In genomic region chr15:101684384-101684783, GRCh38 we compare ENCODE assay signal across 14 cellular contexts. TPM values are rescaled to one million over a fixed set of nuclear protein-coding genes. Genes with fewer than 3 reads are reported as not detected.
DNase-seq lines count a peak whose midpoint lies in the region; ATAC-seq and TF ChIP-seq lines count a peak whose summit lies in the region.
"Had no signal": no experiment of that assay in that cellular context is flagged by ENCODE, and none has a peak within 500 bp of the region (broad histone marks: within the 10 kb centered on the region; RNA-seq: fewer than 3 reads in every experiment).

No MANE protein-coding gene starts in this region.

- no peak overlapping the region for H3K4me3 Mint-ChIP-seq in activated CD4-positive, alpha-beta T cell treated with anti-CD3 and anti-CD28 coated beads for 36 hours
- no peak overlapping the region for H3K4me3 Mint-ChIP-seq in activated CD4-positive, alpha-beta T cell treated with anti-CD3 and anti-CD28 coated beads, Interleukin-2, amount 10 ng/mL, durations not matched to agents 24 days and 14 days
- H3K4me3 Mint-ChIP-seq: activated naive CD8-positive, alpha-beta T cell treated with anti-CD3 and anti-CD28 coated beads, Interleukin-2, amount 10 ng/mL, durations not matched to agents 7 days and 5 days had no signal

- peaks cover 40% of the 10 kb centered on the region for H3K36me3 Mint-ChIP-seq in activated CD4-positive, alpha-beta T cell treated with anti-CD3 and anti-CD28 coated beads for 36 hours (ENCODE audit: low read depth)
- H3K36me3 Mint-ChIP-seq in activated CD4-positive, alpha-beta T cell treated with anti-CD3 and anti-CD28 coated beads, Interleukin-2, amount 10 ng/mL, durations not matched to agents 24 days and 14 days (ENCODE audit: low read depth) = peaks cover 60% of the 10 kb centered on the region

- no peak for TF ChIP-seq CTCF in osteoblast (IDR thresholded peaks at IDR 0.05; ENCODE audit: extremely low read depth, low read depth, low read length)

- CTCF ChIA-PET in activated CD4-positive, alpha-beta T cell treated with anti-CD3 and anti-CD28 coated beads for 36 hours (lab: Charles Lee) = no interaction called here

- intact Hi-C loops in activated CD4-positive, alpha-beta T cell treated with anti-CD3 and anti-CD28 coated beads for 36 hours (cut with DNase I, micrococcal nuclease) = no loop called here
- intact Hi-C loops in activated CD4-positive, alpha-beta T cell treated with anti-CD3 and anti-CD28 coated beads, Interleukin-2, amount 10 ng/mL, durations not matched to agents 24 days and 14 days (cut with micrococcal nuclease) = no loop called here

- peaks cover 4% of the 10 kb centered on the region for H3K4me1 ChIP-seq in osteoblast (ENCODE audit: insufficient read depth, low read length)

- no peak for DNase-seq in activated CD4-positive, alpha-beta T cell treated with anti-CD3 and anti-CD28 coated beads for 36 hours
- DNase-seq in activated CD4-positive, alpha-beta T cell treated with anti-CD3 and anti-CD28 coated beads, Interleukin-2, amount 10 ng/mL, durations not matched to agents 24 days and 14 days = no peak
- DNase-seq in RPMI7951 (ENCODE audit: low read depth) = peak; percentile 67
- DNase-seq in fibroblast of peridontal ligament (ENCODE audit: extremely low read depth) = peak; percentile 51
- peak; percentile 30 for DNase-seq in osteoblast (ENCODE audit: insufficient read length, low spot score, missing footprints)
- DNase-seq in stimulated activated CD8-positive, alpha-beta memory T cell treated with anti-CD3 and anti-CD28 coated beads, Interleukin-4, amount 100 ng/mL, for 48 hours = no peak
- DNase-seq: 8988T; activated CD4-positive, alpha-beta T cell treated with anti-CD3 and anti-CD28 coated beads, Interleukin-2, amount 50 U/mL, for 48 hours; activated naive CD8-positive, alpha-beta T cell treated with anti-CD3 and anti-CD28 coated beads, Interleukin-2, amount 10 ng/mL, durations not matched to agents 7 days and 5 days; DMS79 treated with DMSO at 0.1 percent for 48 hours; NCI-H82; stimulated activated naive CD4-positive, alpha-beta T cell had no signal

- no peak overlapping the region for H3K4me3 ChIP-seq in osteoblast (ENCODE audit: insufficient read depth, low read length)

- H3K27ac ChIP-seq in osteoblast (ENCODE audit: low read depth, low read length) = peak overlapping the region; percentile 58

- no peak overlapping the region for H2AFZ ChIP-seq in osteoblast (ENCODE audit: low read length)

- peaks cover 4% of the 10 kb centered on the region for H3K36me3 ChIP-seq in osteoblast (ENCODE audit: insufficient read depth, low read length)

- H3K27me3 Mint-ChIP-seq in activated CD4-positive, alpha-beta T cell treated with anti-CD3 and anti-CD28 coated beads for 36 hours = no peaks in the 10 kb centered on the region
- no peaks in the 10 kb centered on the region for H3K27me3 Mint-ChIP-seq in activated CD4-positive, alpha-beta T cell treated with anti-CD3 and anti-CD28 coated beads, Interleukin-2, amount 10 ng/mL, durations not matched to agents 24 days and 14 days
- H3K27me3 Mint-ChIP-seq: activated naive CD8-positive, alpha-beta T cell treated with anti-CD3 and anti-CD28 coated beads, Interleukin-2, amount 10 ng/mL, durations not matched to agents 7 days and 5 days had no signal

- no peaks in the 10 kb centered on the region for H4K20me1 ChIP-seq in osteoblast (ENCODE audit: insufficient read depth, low read length)

- no peaks in the 10 kb centered on the region for H3K27me3 ChIP-seq in osteoblast (ENCODE audit: insufficient read depth, low read length)

- no peak overlapping the region for H3K27ac Mint-ChIP-seq in activated CD4-positive, alpha-beta T cell treated with anti-CD3 and anti-CD28 coated beads for 36 hours
- no peak overlapping the region for H3K27ac Mint-ChIP-seq in activated CD4-positive, alpha-beta T cell treated with anti-CD3 and anti-CD28 coated beads, Interleukin-2, amount 10 ng/mL, durations not matched to agents 24 days and 14 days
- H3K27ac Mint-ChIP-seq: activated naive CD8-positive, alpha-beta T cell treated with anti-CD3 and anti-CD28 coated beads, Interleukin-2, amount 10 ng/mL, durations not matched to agents 7 days and 5 days had no signal

- no peaks in the 10 kb centered on the region for H3K9me3 ChIP-seq in osteoblast (ENCODE audit: low read depth, low read length)

- peak; percentile 47 for ATAC-seq in activated CD4-positive, alpha-beta T cell treated with anti-CD3 and anti-CD28 coated beads for 36 hours
- ATAC-seq in GM18868 (IDR thresholded peaks at IDR 0.05; ENCODE audit: unreplicated experiment) = no peak
- no peak for ATAC-seq in HG02870 (IDR thresholded peaks at IDR 0.05; ENCODE audit: unreplicated experiment)

- POLR2A ChIA-PET in activated CD4-positive, alpha-beta T cell treated with anti-CD3 and anti-CD28 coated beads for 36 hours (lab: Charles Lee) = no interaction called here

- no peaks in the 10 kb centered on the region for H3K79me2 ChIP-seq in osteoblast (ENCODE audit: insufficient read depth, low read length)

- H3K4me2 ChIP-seq in osteoblast (ENCODE audit: insufficient read depth, low read length) = no peak overlapping the region

- H3K4me1 Mint-ChIP-seq in activated CD4-positive, alpha-beta T cell treated with anti-CD3 and anti-CD28 coated beads for 36 hours = peaks cover 10% of the 10 kb centered on the region
- H3K4me1 Mint-ChIP-seq in activated CD4-positive, alpha-beta T cell treated with anti-CD3 and anti-CD28 coated beads, Interleukin-2, amount 10 ng/mL, durations not matched to agents 24 days and 14 days = peaks cover 3% of the 10 kb centered on the region
- H3K4me1 Mint-ChIP-seq: activated naive CD8-positive, alpha-beta T cell treated with anti-CD3 and anti-CD28 coated beads, Interleukin-2, amount 10 ng/mL, durations not matched to agents 7 days and 5 days had no signal

- H3K9me3 Mint-ChIP-seq in activated CD4-positive, alpha-beta T cell treated with anti-CD3 and anti-CD28 coated beads for 36 hours (ENCODE audit: low read depth) = no peaks in the 10 kb centered on the region
- H3K9me3 Mint-ChIP-seq in activated CD4-positive, alpha-beta T cell treated with anti-CD3 and anti-CD28 coated beads, Interleukin-2, amount 10 ng/mL, durations not matched to agents 24 days and 14 days = no peaks in the 10 kb centered on the region
- H3K9me3 Mint-ChIP-seq: activated naive CD8-positive, alpha-beta T cell treated with anti-CD3 and anti-CD28 coated beads, Interleukin-2, amount 10 ng/mL, durations not matched to agents 7 days and 5 days had no signal

RNA-seq across cellular contexts. Expression of gene TM2D3, which starts 32.2 kb away (rescaled TPM):
- 10 to 100 TPM; 34.3 to 35.9 TPM for total RNA-seq in activated CD4-positive, alpha-beta T cell treated with anti-CD3 and anti-CD28 coated beads for 36 hours
- 56.2 and 62.7 TPM in 2 replicates for total RNA-seq in activated CD4-positive, alpha-beta T cell treated with anti-CD3 and anti-CD28 coated beads, Interleukin-2, amount 10 ng/mL, durations not matched to agents 24 days and 14 days
- 45.3 and 45.5 TPM in 2 replicates for total RNA-seq in RPMI7951 (2014; rRNA removed; shearing (Covaris generic))
- total RNA-seq in osteoblast = 31.8 and 32.6 TPM in 2 replicates

RNA-seq across cellular contexts. Expression of gene TARS3, which starts 39.9 kb away (rescaled TPM):
- 10 to 100 TPM in 1 of 2 experiments, 1 to 10 TPM in 1; 9.3 to 10.3 TPM for total RNA-seq in activated CD4-positive, alpha-beta T cell treated with anti-CD3 and anti-CD28 coated beads for 36 hours
- total RNA-seq in activated CD4-positive, alpha-beta T cell treated with anti-CD3 and anti-CD28 coated beads, Interleukin-2, amount 10 ng/mL, durations not matched to agents 24 days and 14 days = 11.5 and 13.2 TPM in 2 replicates
- 10.7 and 12.1 TPM in 2 replicates for total RNA-seq in RPMI7951 (2014; rRNA removed; shearing (Covaris generic))
- total RNA-seq in osteoblast = 8.7 and 15.0 TPM in 2 replicates

Comparison
In these comparisons a context has a peak if more than half of its experiments do, and no peak if none do; other contexts are left out.
1. DNase-seq: peak in RPMI7951 (single experiment), fibroblast of peridontal ligament (single experiment) and osteoblast (single experiment); none in activated CD4-positive, alpha-beta T cell treated with anti-CD3 and anti-CD28 coated beads for 36 hours (single experiment), activated CD4-positive, alpha-beta T cell treated with anti-CD3 and anti-CD28 coated beads, Interleukin-2, amount 10 ng/mL, durations not matched to agents 24 days and 14 days (single experiment) and stimulated activated CD8-positive, alpha-beta memory T cell treated with anti-CD3 and anti-CD28 coated beads, Interleukin-4, amount 100 ng/mL, for 48 hours (single experiment).